Comparison of ENCODE assay signal across 1 cellular context in genomic region chr11:111917788-111918187, GRCh38.
TF ChIP-seq lines count a peak whose summit lies in the region.

No MANE protein-coding gene starts in this region.

TF ChIP-seq in HepG2, 621 proteins besides CTCF, POLR2A, EP300 and RAD21 (continues in another document):
- no peak for TF ChIP-seq ZNF205 (CRISPR knock-in tag; IDR thresholded peaks at IDR 0.05)
- TF ChIP-seq SIX1 (CRISPR knock-in tag; IDR thresholded peaks at IDR 0.05; ENCODE audit: borderline replicate concordance) = no peak
- no peak for TF ChIP-seq GPN1 (CRISPR knock-in tag; IDR thresholded peaks at IDR 0.05; ENCODE audit: borderline replicate concordance)
- TF ChIP-seq ISX (CRISPR knock-in tag; conservative IDR thresholded peaks at IDR 0.05) = no peak
- TF ChIP-seq ZNF83 (CRISPR knock-in tag; IDR thresholded peaks at IDR 0.05; ENCODE audit: borderline replicate concordance) = no peak
- peak; percentile 41; the same call in 1 of the 2 replicates for TF ChIP-seq ZNF441 (CRISPR knock-in tag; IDR thresholded peaks at IDR 0.05; ENCODE audit: borderline replicate concordance)
- TF ChIP-seq PITX1 (CRISPR knock-in tag; IDR thresholded peaks at IDR 0.05) = no peak
- TF ChIP-seq RCOR2 (CRISPR knock-in tag; IDR thresholded peaks at IDR 0.05) = no peak
- TF ChIP-seq KLF12 (CRISPR knock-in tag; IDR thresholded peaks at IDR 0.05; ENCODE audit: borderline replicate concordance) = no peak
- no peak for TF ChIP-seq HMGA1 (CRISPR knock-in tag; conservative IDR thresholded peaks at IDR 0.05)
- 0 out of 2 replicates have a peak, but pooled peaks have one; percentile 18 for TF ChIP-seq YEATS4 (CRISPR knock-in tag; IDR thresholded peaks at IDR 0.05; ENCODE audit: borderline replicate concordance)
- TF ChIP-seq ZNF263 (CRISPR knock-in tag; IDR thresholded peaks at IDR 0.05) = no peak
- TF ChIP-seq SP2 (CRISPR knock-in tag; IDR thresholded peaks at IDR 0.05) = no peak
- no peak for TF ChIP-seq MXD1 (CRISPR knock-in tag; IDR thresholded peaks at IDR 0.05)
- no peak for TF ChIP-seq ZNF839 (CRISPR knock-in tag; IDR thresholded peaks at IDR 0.05; ENCODE audit: borderline replicate concordance)
- TF ChIP-seq ZNF326 (CRISPR knock-in tag; IDR thresholded peaks at IDR 0.05; ENCODE audit: borderline replicate concordance) = no peak
- TF ChIP-seq ZNF737 (CRISPR knock-in tag; IDR thresholded peaks at IDR 0.05; ENCODE audit: borderline replicate concordance) = no peak
- TF ChIP-seq ZBTB43 (CRISPR knock-in tag; conservative IDR thresholded peaks at IDR 0.05) = peak; percentile 77
- TF ChIP-seq ZNF768 (CRISPR knock-in tag; IDR thresholded peaks at IDR 0.05) = no peak
- TF ChIP-seq MEF2D (CRISPR knock-in tag; IDR thresholded peaks at IDR 0.05) = 0 out of 2 replicates have a peak, but pooled peaks have one; percentile 18
- no peak for TF ChIP-seq ZKSCAN5 (CRISPR knock-in tag; IDR thresholded peaks at IDR 0.05)
- no peak for TF ChIP-seq MAF1 (CRISPR knock-in tag; IDR thresholded peaks at IDR 0.05; ENCODE audit: borderline replicate concordance)
- TF ChIP-seq ATRX (CRISPR knock-in tag; IDR thresholded peaks at IDR 0.05; ENCODE audit: borderline replicate concordance) = no peak
- no peak for TF ChIP-seq ZFP90 (CRISPR knock-in tag; IDR thresholded peaks at IDR 0.05; ENCODE audit: borderline replicate concordance)
- no peak for TF ChIP-seq CHD2 (IDR thresholded peaks at IDR 0.05; ENCODE audit: low read depth, low read length)
- TF ChIP-seq ZNF607 (CRISPR knock-in tag; IDR thresholded peaks at IDR 0.05; ENCODE audit: borderline replicate concordance) = 0 out of 2 replicates have a peak, but pooled peaks have one; percentile 62
- TF ChIP-seq ZNF501 (CRISPR knock-in tag; IDR thresholded peaks at IDR 0.05) = no peak
- no peak for TF ChIP-seq TOPORS (CRISPR knock-in tag; IDR thresholded peaks at IDR 0.05)
- TF ChIP-seq ZNF142 (CRISPR knock-in tag; IDR thresholded peaks at IDR 0.05) = no peak
- no peak for TF ChIP-seq ATF4 (CRISPR knock-in tag; IDR thresholded peaks at IDR 0.05)
- TF ChIP-seq SOX13 (IDR thresholded peaks at IDR 0.05) = no peak
- peak in 1 of 2 experiments; percentile 23; a peak in 1 of 4 replicates for TF ChIP-seq SOX13 (CRISPR knock-in tag; conservative IDR thresholded peaks at IDR 0.05 in 1 of 2, IDR thresholded peaks at IDR 0.05 in 1 of 2)
- no peak for TF ChIP-seq FOXO1 (CRISPR knock-in tag; IDR thresholded peaks at IDR 0.05)
- TF ChIP-seq ZNF790 (CRISPR knock-in tag; IDR thresholded peaks at IDR 0.05; ENCODE audit: borderline replicate concordance) = no peak
- TF ChIP-seq ZMYM4 (CRISPR knock-in tag; IDR thresholded peaks at IDR 0.05) = no peak
- no peak for TF ChIP-seq ATAD3A (CRISPR knock-in tag; IDR thresholded peaks at IDR 0.05)
- no peak for TF ChIP-seq SNAI1 (CRISPR knock-in tag; IDR thresholded peaks at IDR 0.05; ENCODE audit: borderline replicate concordance)
- no peak for TF ChIP-seq TFE3 (CRISPR knock-in tag; IDR thresholded peaks at IDR 0.05)
- TF ChIP-seq ZNF639 (CRISPR knock-in tag; conservative IDR thresholded peaks at IDR 0.05) = no peak
- no peak for TF ChIP-seq MAFG (CRISPR knock-in tag; IDR thresholded peaks at IDR 0.05)
- peak; percentile 37; the same call in 1 of the 2 replicates for TF ChIP-seq SAP130 (CRISPR knock-in tag; IDR thresholded peaks at IDR 0.05; ENCODE audit: low read depth)
- 0 out of 2 replicates have a peak, but pooled peaks have one; percentile 27 for TF ChIP-seq PPARG (CRISPR knock-in tag; conservative IDR thresholded peaks at IDR 0.05)
- no peak for TF ChIP-seq FUBP1 (CRISPR knock-in tag; IDR thresholded peaks at IDR 0.05; ENCODE audit: borderline replicate concordance)
- no peak for TF ChIP-seq ZUFSP (CRISPR knock-in tag; IDR thresholded peaks at IDR 0.05; ENCODE audit: borderline replicate concordance)
- no peak for TF ChIP-seq ZNF496 (CRISPR knock-in tag; IDR thresholded peaks at IDR 0.05; ENCODE audit: insufficient replicate concordance)
- TF ChIP-seq ELF3 (CRISPR knock-in tag; IDR thresholded peaks at IDR 0.05) = no peak
- no peak for TF ChIP-seq TBX3 (IDR thresholded peaks at IDR 0.05; ENCODE audit: borderline replicate concordance)
- TF ChIP-seq HMG20B (CRISPR knock-in tag; conservative IDR thresholded peaks at IDR 0.05) = no peak
- TF ChIP-seq TEAD3 (CRISPR knock-in tag; optimal IDR thresholded peaks at IDR 0.05; ENCODE audit: borderline replicate concordance) = peak; percentile 35
- TF ChIP-seq ZGPAT (CRISPR knock-in tag; IDR thresholded peaks at IDR 0.05) = no peak
- TF ChIP-seq HNF4A (CRISPR knock-in tag; IDR thresholded peaks at IDR 0.05) = peak; percentile 87
